ENCODE assay signal across 15 cellular contexts in genomic region chr4:44326716-44327115, GRCh38.
"Had no signal": no experiment of that assay in that cellular context is flagged by ENCODE, and none has a peak within 500 bp of the region (broad histone marks: within the 10 kb centered on the region; RNA-seq: fewer than 3 reads in every experiment).

No MANE protein-coding gene starts in this region.

- H3K4me3 ChIP-seq: breast epithelium, coronary artery had no signal

- H3K9me3 ChIP-seq: breast epithelium had no signal

- H3K36me3 ChIP-seq: breast epithelium had no signal

- H3K4me1 ChIP-seq: breast epithelium had no signal

- H3K27ac ChIP-seq: breast epithelium, coronary artery had no signal

- DNase-seq: activated CD4-positive, alpha-beta T cell treated with anti-CD3 and anti-CD28 coated beads, Interleukin-2, amount 50 U/mL, for 48 hours; activated CD4-positive, CD25-positive, alpha-beta regulatory T cell treated with anti-CD3 and anti-CD28 coated beads, Interleukin-2, amount 50 U/mL, for 72 hours; activated CD8-positive, alpha-beta memory T cell treated with anti-CD3 and anti-CD28 coated beads, Interleukin-2, amount 10 ng/mL, durations not matched to agents 7 days and 5 days; activated gamma-delta T cell; activated naive CD8-positive, alpha-beta T cell treated with anti-CD3 and anti-CD28 coated beads for 36 hours; activated T-cell treated with anti-CD3 and anti-CD28 coated beads, Interleukin-2, amount 50 U/mL, for 48 hours; anterior cingulate cortex; effector CD4-positive, alpha-beta T cell; stimulated activated CD4-positive, alpha-beta T cell treated with anti-CD3 and anti-CD28 coated beads, Interleukin-12 subunit alpha, Interleukin-12 subunit beta, amount 100 ng/mL, for 4 hours; stimulated activated naive CD4-positive, alpha-beta T cell; substantia nigra; SW 1271 had no signal

- H3K27me3 ChIP-seq: breast epithelium had no signal

- ATAC-seq: activated CD8-positive, alpha-beta memory T cell treated with anti-CD3 and anti-CD28 coated beads, Interleukin-2, amount 10 ng/mL, durations not matched to agents 7 days and 5 days; left lobe of liver had no signal
